Comparison of ENCODE assay signal across 1 cellular context in genomic region chr15:72685925-72686794, GRCh38.
TF ChIP-seq lines count a peak whose summit lies in the region.

Gene BBS4, plus strand, starts transcription at chr15:72686207. Its CDS starts 21 bp downstream, at chr15:72686228.
Gene HIGD2B, minus strand, starts transcription at chr15:72686182. Its CDS starts 9,808 bp downstream, at chr15:72676374.

TF ChIP-seq in HepG2, 621 proteins besides CTCF, POLR2A, EP300 and RAD21 (continued from another document and continues in another):
- TF ChIP-seq ZNF639 (CRISPR knock-in tag; conservative IDR thresholded peaks at IDR 0.05), result 0 out of 2 replicates have a peak, but pooled peaks have one; percentile 46
- no peak for TF ChIP-seq E2F2 (CRISPR knock-in tag; IDR thresholded peaks at IDR 0.05; ENCODE audit: borderline replicate concordance)
- peak; percentile 81 for TF ChIP-seq CREM (IDR thresholded peaks at IDR 0.05)
- TF ChIP-seq CREM (CRISPR knock-in tag; IDR thresholded peaks at IDR 0.05), result no peak
- no peak for TF ChIP-seq CENPX (CRISPR knock-in tag; IDR thresholded peaks at IDR 0.05)
- TF ChIP-seq ZNF563 (CRISPR knock-in tag; IDR thresholded peaks at IDR 0.05), result 0 out of 2 replicates have a peak, but pooled peaks have one; percentile 29
- TF ChIP-seq AKAP8 (CRISPR knock-in tag; IDR thresholded peaks at IDR 0.05), result no peak
- TF ChIP-seq KMT2A (CRISPR knock-in tag; IDR thresholded peaks at IDR 0.05), result peak; percentile 66; the same call in 1 of the 2 replicates
- TF ChIP-seq KDM4B (CRISPR knock-in tag; IDR thresholded peaks at IDR 0.05), result peak; percentile 18; the same call in 1 of the 2 replicates
- peak; percentile 81; the same call in 1 of the 2 replicates for TF ChIP-seq ZNF430 (CRISPR knock-in tag; IDR thresholded peaks at IDR 0.05)
- TF ChIP-seq ELF1 (CRISPR knock-in tag; IDR thresholded peaks at IDR 0.05), result peak; percentile 91
- TF ChIP-seq PBX3 (CRISPR knock-in tag; IDR thresholded peaks at IDR 0.05; ENCODE audit: borderline replicate concordance), result no peak
- TF ChIP-seq HDAC1 (CRISPR knock-in tag; IDR thresholded peaks at IDR 0.05), result peak; percentile 93
- no peak for TF ChIP-seq RCOR2 (CRISPR knock-in tag; IDR thresholded peaks at IDR 0.05)
- TF ChIP-seq ZSCAN9 (CRISPR knock-in tag; IDR thresholded peaks at IDR 0.05; ENCODE audit: borderline replicate concordance), result no peak; the same call in 1 of the 2 replicates
- TF ChIP-seq ZNF501 (CRISPR knock-in tag; IDR thresholded peaks at IDR 0.05), result peak; percentile 88
- 0 out of 2 replicates have a peak, but pooled peaks have one; percentile 26 for TF ChIP-seq HCFC1 (IDR thresholded peaks at IDR 0.05; ENCODE audit: low read depth, low read length)
- 0 out of 4 replicates have a peak, but pooled peaks of 1 of the 2 experiments have one; percentile 27 for TF ChIP-seq ATF4 (CRISPR knock-in tag; IDR thresholded peaks at IDR 0.05)
- TF ChIP-seq FOXP1 (IDR thresholded peaks at IDR 0.05), result no peak
- TF ChIP-seq FOXP1 (CRISPR knock-in tag; IDR thresholded peaks at IDR 0.05), result peak; percentile 3; the same call in 1 of the 2 replicates
- TF ChIP-seq ARNT2 (CRISPR knock-in tag; IDR thresholded peaks at IDR 0.05; ENCODE audit: low read depth), result peak; percentile 47; the same call in 1 of the 2 replicates
- no peak for TF ChIP-seq ZNF619 (CRISPR knock-in tag; IDR thresholded peaks at IDR 0.05)
- TF ChIP-seq GRHL1 (CRISPR knock-in tag; conservative IDR thresholded peaks at IDR 0.05), result no peak
- no peak for TF ChIP-seq ZSCAN25 (CRISPR knock-in tag; IDR thresholded peaks at IDR 0.05)
- no peak for TF ChIP-seq NPAS2 (CRISPR knock-in tag; IDR thresholded peaks at IDR 0.05; ENCODE audit: borderline replicate concordance)
- peak; percentile 79; the same call in 1 of the 2 replicates for TF ChIP-seq ZNF816 (CRISPR knock-in tag; IDR thresholded peaks at IDR 0.05; ENCODE audit: borderline replicate concordance)
- TF ChIP-seq E2F5 (CRISPR knock-in tag; conservative IDR thresholded peaks at IDR 0.05), result 0 out of 2 replicates have a peak, but pooled peaks have one; percentile 12
- peak; percentile 59; the same call in 1 of the 2 replicates for TF ChIP-seq POGK (CRISPR knock-in tag; conservative IDR thresholded peaks at IDR 0.05)
- peak; percentile 35; the same call in 1 of the 2 replicates for TF ChIP-seq CBX5 (CRISPR knock-in tag; IDR thresholded peaks at IDR 0.05; ENCODE audit: borderline replicate concordance)
- no peak for TF ChIP-seq TRIM24 (CRISPR knock-in tag; IDR thresholded peaks at IDR 0.05)
- TF ChIP-seq ZNF318 (CRISPR knock-in tag; IDR thresholded peaks at IDR 0.05), result no peak; the same call in 1 of the 2 replicates
- TF ChIP-seq BCL6 (CRISPR knock-in tag; IDR thresholded peaks at IDR 0.05), result peak; percentile 64
- TF ChIP-seq SPEN (CRISPR knock-in tag; IDR thresholded peaks at IDR 0.05; ENCODE audit: low read depth), result peak; percentile 65; the same call in 1 of the 2 replicates
- no peak for TF ChIP-seq ZNF17 (CRISPR knock-in tag; IDR thresholded peaks at IDR 0.05)
- TF ChIP-seq MAFF (IDR thresholded peaks at IDR 0.05; ENCODE audit: low read depth, low read length), result no peak
- TF ChIP-seq ZNF550 (CRISPR knock-in tag; IDR thresholded peaks at IDR 0.05; ENCODE audit: borderline replicate concordance), result no peak
- no peak for TF ChIP-seq ATF7 (IDR thresholded peaks at IDR 0.05)
- TF ChIP-seq ATF7 (CRISPR knock-in tag; IDR thresholded peaks at IDR 0.05), result no peak
- TF ChIP-seq ZBTB20 (CRISPR knock-in tag; IDR thresholded peaks at IDR 0.05; ENCODE audit: borderline replicate concordance, low read depth), result peak; percentile 71
- no peak for TF ChIP-seq ZFP41 (CRISPR knock-in tag; IDR thresholded peaks at IDR 0.05; ENCODE audit: borderline replicate concordance)
- TF ChIP-seq SIN3A (IDR thresholded peaks at IDR 0.05; ENCODE audit: borderline replicate concordance, low read depth, low read length), result peak; percentile 83; the same call in 1 of the 2 replicates
- peak; percentile 63; the same call in 1 of the 2 replicates for TF ChIP-seq RXRB (CRISPR knock-in tag; IDR thresholded peaks at IDR 0.05; ENCODE audit: borderline replicate concordance)
- peak in 1 of 2 experiments; percentile 41; a peak in 1 of 4 replicates for TF ChIP-seq KLF16 (CRISPR knock-in tag; IDR thresholded peaks at IDR 0.05)
- TF ChIP-seq TRIM22 (IDR thresholded peaks at IDR 0.05), result no peak
- TF ChIP-seq SNAPC5 (CRISPR knock-in tag; IDR thresholded peaks at IDR 0.05; ENCODE audit: borderline replicate concordance), result 0 out of 2 replicates have a peak, but pooled peaks have one; percentile 16
- TF ChIP-seq TSC22D2 (CRISPR knock-in tag; IDR thresholded peaks at IDR 0.05; ENCODE audit: borderline replicate concordance), result no peak
